1 cellular context compared by ENCODE assay signal in genomic region chr5:141511771-141512325, GRCh38.
TF ChIP-seq lines count a peak whose summit lies in the region.

No MANE protein-coding gene starts in this region.

TF ChIP-seq in GM12878, 131 proteins besides CTCF, POLR2A, EP300 and RAD21:
- TF ChIP-seq ATF7 (IDR thresholded peaks at IDR 0.05; ENCODE audit: low read depth) = no peak
- 0 out of 2 replicates have a peak, but pooled peaks have one; percentile 16 for TF ChIP-seq BRCA1 (IDR thresholded peaks at IDR 0.05; ENCODE audit: low read depth, low read length)
- no peak for TF ChIP-seq PML (IDR thresholded peaks at IDR 0.05; ENCODE audit: low read length)
